30 cellular contexts compared by ENCODE assay signal in genomic region chr13:66926200-66926850, GRCh38.
DNase-seq lines count a peak whose midpoint lies in the region; ATAC-seq, FAIRE-seq and TF ChIP-seq lines count a peak whose summit lies in the region.
"Had no signal": no experiment of that assay in that cellular context is flagged by ENCODE, and none has a peak within 500 bp of the region (broad histone marks: within the 10 kb centered on the region; RNA-seq: fewer than 3 reads in every experiment).

No MANE protein-coding gene starts in this region.

- peak overlapping the region; percentile 87 for H2AFZ ChIP-seq in smooth muscle cell (ENCODE audit: low read depth)

- H3K4me2 ChIP-seq in smooth muscle cell: peak overlapping the region; percentile 63
- H3K4me2 ChIP-seq: BLaER1 had no signal

- no peaks in the 10 kb centered on the region for H3K9me3 ChIP-seq in smooth muscle cell (replicated peaks; ENCODE audit: low read depth)
- H3K9me3 ChIP-seq: BLaER1, esophagus muscularis mucosa, pancreas, SJCRH30, suprapubic skin had no signal

- no peak for ATAC-seq in activated T-cell treated with anti-CD3 and anti-CD28 coated beads, Interleukin-2, amount 50 U/mL, for 72 hours (replicated peaks in 1 of 2)
- ATAC-seq in HG03045 (IDR thresholded peaks at IDR 0.05; ENCODE audit: unreplicated experiment) (no peak), GM21423 (IDR thresholded peaks at IDR 0.05; ENCODE audit: unreplicated experiment) (no peak)
- ATAC-seq: GM12878; HepG2; left ventricle myocardium superior; naive thymus-derived CD8-positive, alpha-beta T cell; pancreas; right cardiac atrium; T-cell had no signal

- no peaks in the 10 kb centered on the region for H4K20me1 ChIP-seq in smooth muscle cell (ENCODE audit: low read depth)
- H4K20me1 ChIP-seq: BLaER1 had no signal

- H3K27ac ChIP-seq in smooth muscle cell (ENCODE audit: low read depth): peak overlapping the region; percentile 57
- H3K27ac ChIP-seq: BLaER1, brain microvascular endothelial cell, pancreas, SJCRH30, suprapubic skin had no signal

- H3K4me3 ChIP-seq in bronchial epithelial cell (ENCODE audit: low read depth, low read length) (no peak overlapping the region), smooth muscle cell (no peak overlapping the region)
- H3K4me3 ChIP-seq: BLaER1, esophagus muscularis mucosa, GM12878, pancreas, SJCRH30, suprapubic skin had no signal

- H3K9ac ChIP-seq in smooth muscle cell (ENCODE audit: low read depth): no peak overlapping the region
- H3K9ac ChIP-seq: BLaER1 had no signal

- H3K36me3 ChIP-seq in bronchial epithelial cell (ENCODE audit: control insufficient read depth, insufficient read depth, low read length) (no peaks in the 10 kb centered on the region), smooth muscle cell (ENCODE audit: low read depth) (no peaks in the 10 kb centered on the region)
- H3K36me3 ChIP-seq: BLaER1, brain microvascular endothelial cell, esophagus muscularis mucosa, pancreas, SJCRH30, suprapubic skin had no signal

- H3K4me1 ChIP-seq in smooth muscle cell (ENCODE audit: low read depth): peaks cover 14% of the 10 kb centered on the region
- H3K4me1 ChIP-seq: BLaER1, pancreas, SJCRH30, suprapubic skin had no signal

- WGBS in smooth muscle cell (ENCODE audit: low lambda C conversion rate): 53% methylated on average over 4 of the region's 4 CpGs

- H3K36me3 Mint-ChIP-seq in activated T-cell treated with anti-CD3 and anti-CD28 coated beads, Interleukin-2, amount 50 U/mL, for 72 hours (ENCODE audit: insufficient read depth in 2 of 2): no peaks in the 10 kb centered on the region
- H3K36me3 Mint-ChIP-seq: naive thymus-derived CD8-positive, alpha-beta T cell; stimulated activated naive B cell treated with anti-CD40 and anti-IgM and Interleukin-4, amounts not matched to agents 10 μg/mL and 1 μg/mL and 100 μg/mL, for 72 hours; T-cell had no signal

- DNase-seq in activated T-cell treated with anti-CD3 and anti-CD28 coated beads, Interleukin-2, amount 50 U/mL, for 72 hours: no peak
- no peak for DNase-seq in activated T-cell treated with anti-CD3 and anti-CD28 coated beads, Interleukin-2, amount 50 U/mL, for 48 hours
- DNase-seq in NCI-H524 treated with DMSO at 0.1 percent for 48 hours (lab: John Stamatoyannopoulos, UW) (peak; percentile 69), bronchial epithelial cell (ENCODE audit: low read depth) (peak; percentile 44), smooth muscle cell (lab: John Stamatoyannopoulos, UW; ENCODE audit: unreplicated experiment) (no peak), islet precursor cell (no peak)
- DNase-seq: COR-L47; effector CD8-positive, alpha-beta T cell; hypothalamus; left ventricle myocardium superior; midbrain; naive thymus-derived CD8-positive, alpha-beta T cell; NCI-H1092 treated with DMSO at 0.1 percent for 48 hours; NCI-H526 treated with DMSO at 0.1 percent for 48 hours; pancreas; right cardiac atrium; SJCRH30; stimulated activated CD4-positive, alpha-beta T cell treated with anti-CD3 and anti-CD28 coated beads, Interleukin-4, amount 100 ng/mL, for 24 hours; stimulated activated naive B cell treated with anti-CD40 and anti-IgM and Interleukin-4, amounts not matched to agents 10 μg/mL and 1 μg/mL and 100 μg/mL, for 72 hours; T-cell had no signal

- H3K4me3 Mint-ChIP-seq in activated T-cell treated with anti-CD3 and anti-CD28 coated beads, Interleukin-2, amount 50 U/mL, for 72 hours: no peak overlapping the region
- H3K4me3 Mint-ChIP-seq: naive thymus-derived CD8-positive, alpha-beta T cell; stimulated activated naive B cell treated with anti-CD40 and anti-IgM and Interleukin-4, amounts not matched to agents 10 μg/mL and 1 μg/mL and 100 μg/mL, for 72 hours; T-cell had no signal

- no peaks in the 10 kb centered on the region for H3K9me3 Mint-ChIP-seq in activated T-cell treated with anti-CD3 and anti-CD28 coated beads, Interleukin-2, amount 50 U/mL, for 72 hours
- H3K9me3 Mint-ChIP-seq: stimulated activated naive B cell treated with anti-CD40 and anti-IgM and Interleukin-4, amounts not matched to agents 10 μg/mL and 1 μg/mL and 100 μg/mL, for 72 hours had no signal

- no peak for TF ChIP-seq CTCF in bronchial epithelial cell (IDR thresholded peaks at IDR 0.05; ENCODE audit: insufficient read depth, low read length, severe bottlenecking)
- TF ChIP-seq CTCF in smooth muscle cell (IDR thresholded peaks at IDR 0.05; ENCODE audit: borderline replicate concordance, insufficient read depth, poor library complexity, severe bottlenecking): no peak

- H3K27me3 ChIP-seq in bronchial epithelial cell (ENCODE audit: control insufficient read depth, insufficient read depth, low read length) (no peaks in the 10 kb centered on the region), smooth muscle cell (ENCODE audit: low read depth) (no peaks in the 10 kb centered on the region)
- H3K27me3 ChIP-seq: BLaER1, brain microvascular endothelial cell, esophagus muscularis mucosa, pancreas, SJCRH30, suprapubic skin had no signal

- no peaks in the 10 kb centered on the region for H3K79me2 ChIP-seq in smooth muscle cell (ENCODE audit: low read depth)

- no peaks in the 10 kb centered on the region for H3K4me1 Mint-ChIP-seq in activated T-cell treated with anti-CD3 and anti-CD28 coated beads, Interleukin-2, amount 50 U/mL, for 72 hours (ENCODE audit: low read depth)
- H3K4me1 Mint-ChIP-seq: naive thymus-derived CD8-positive, alpha-beta T cell; T-cell had no signal

- peak overlapping the region; percentile 54 for H3K27ac Mint-ChIP-seq in activated T-cell treated with anti-CD3 and anti-CD28 coated beads, Interleukin-2, amount 50 U/mL, for 72 hours
- H3K27ac Mint-ChIP-seq: naive thymus-derived CD8-positive, alpha-beta T cell; stimulated activated naive B cell treated with anti-CD40 and anti-IgM and Interleukin-4, amounts not matched to agents 10 μg/mL and 1 μg/mL and 100 μg/mL, for 72 hours; T-cell had no signal

- H3F3A ChIP-seq in smooth muscle cell (ENCODE audit: low read depth): no peaks in the 10 kb centered on the region

- no peak for FAIRE-seq in bronchial epithelial cell (lab: Jason Lieb, UNC)
- FAIRE-seq: GM12878, H54, HepG2, pancreas, TTC549 had no signal

- no peaks in the 10 kb centered on the region for H3K27me3 Mint-ChIP-seq in activated T-cell treated with anti-CD3 and anti-CD28 coated beads, Interleukin-2, amount 50 U/mL, for 72 hours (ENCODE audit: low read depth)
- H3K27me3 Mint-ChIP-seq: naive thymus-derived CD8-positive, alpha-beta T cell; stimulated activated naive B cell treated with anti-CD40 and anti-IgM and Interleukin-4, amounts not matched to agents 10 μg/mL and 1 μg/mL and 100 μg/mL, for 72 hours; T-cell had no signal

Comparison
In these comparisons a context has a peak if more than half of its experiments do, and no peak if none do; other contexts are left out.
1. DNase-seq: peak in NCI-H524 treated with DMSO at 0.1 percent for 48 hours (single experiment) and bronchial epithelial cell (single experiment); none in activated T-cell treated with anti-CD3 and anti-CD28 coated beads, Interleukin-2, amount 50 U/mL, for 72 hours (0 of 2), activated T-cell treated with anti-CD3 and anti-CD28 coated beads, Interleukin-2, amount 50 U/mL, for 48 hours (0 of 2), smooth muscle cell (single experiment) and islet precursor cell (single experiment).